26 cellular contexts compared by ENCODE assay signal in genomic region chr5:168795943-168796342, GRCh38.
"Had no signal": no experiment of that assay in that cellular context is flagged by ENCODE, and none has a peak within 500 bp of the region (broad histone marks: within the 10 kb centered on the region; RNA-seq: fewer than 3 reads in every experiment).

No MANE protein-coding gene starts in this region.

- ATAC-seq: activated T-cell treated with anti-CD3 and anti-CD28 coated beads, Interleukin-2, amount 50 U/mL, for 72 hours; esophagus mucosa; heart left ventricle had no signal

- H3K36me3 ChIP-seq: brain microvascular endothelial cell had no signal

- H3K9me3 Mint-ChIP-seq: activated CD4-positive, alpha-beta memory T cell treated with anti-CD3 and anti-CD28 coated beads, Interleukin-2, amount 10 ng/mL, durations not matched to agents 7 days and 5 days; activated T-cell treated with anti-CD3 and anti-CD28 coated beads, Interleukin-2, amount 50 U/mL, for 24 hours; activated T-cell treated with anti-CD3 and anti-CD28 coated beads, Interleukin-2, amount 50 U/mL, for 72 hours; dendritic cell treated with granulocyte-macrophage colony-stimulating factor and Interleukin-4, amounts not matched to agents 40 ng/mL and 50 ng/mL, for 4 days; endodermal cell had no signal

- H3K4me3 ChIP-seq: coronary artery, dorsolateral prefrontal cortex, heart left ventricle had no signal

- H3K36me3 Mint-ChIP-seq: activated naive CD8-positive, alpha-beta T cell had no signal

- H3K4me3 Mint-ChIP-seq: activated CD4-positive, alpha-beta memory T cell treated with anti-CD3 and anti-CD28 coated beads, Interleukin-2, amount 10 ng/mL, durations not matched to agents 7 days and 5 days; activated naive CD8-positive, alpha-beta T cell; activated T-cell treated with anti-CD3 and anti-CD28 coated beads, Interleukin-2, amount 50 U/mL, for 24 hours; activated T-cell treated with anti-CD3 and anti-CD28 coated beads, Interleukin-2, amount 50 U/mL, for 72 hours; dendritic cell treated with granulocyte-macrophage colony-stimulating factor and Interleukin-4, amounts not matched to agents 40 ng/mL and 50 ng/mL, for 4 days; endodermal cell had no signal

- H3K27me3 Mint-ChIP-seq: activated naive CD8-positive, alpha-beta T cell; dendritic cell treated with granulocyte-macrophage colony-stimulating factor and Interleukin-4, amounts not matched to agents 40 ng/mL and 50 ng/mL, for 4 days had no signal

- H3K9me3 ChIP-seq: heart left ventricle had no signal

- H3K27ac Mint-ChIP-seq: activated CD4-positive, alpha-beta memory T cell treated with anti-CD3 and anti-CD28 coated beads, Interleukin-2, amount 10 ng/mL, durations not matched to agents 7 days and 5 days; activated naive CD8-positive, alpha-beta T cell; activated T-cell treated with anti-CD3 and anti-CD28 coated beads, Interleukin-2, amount 50 U/mL, for 72 hours; dendritic cell treated with granulocyte-macrophage colony-stimulating factor and Interleukin-4, amounts not matched to agents 40 ng/mL and 50 ng/mL, for 4 days; endodermal cell had no signal

- H3K27ac ChIP-seq: brain microvascular endothelial cell, coronary artery, heart left ventricle had no signal

- DNase-seq: activated CD4-positive, alpha-beta memory T cell treated with anti-CD3 and anti-CD28 coated beads, Interleukin-2, amount 10 ng/mL, durations not matched to agents 7 days and 5 days; activated CD4-positive, alpha-beta T cell treated with anti-CD3 and anti-CD28 coated beads for 4 hours; activated CD4-positive, CD25-positive, alpha-beta regulatory T cell; activated CD4-positive, CD25-positive, alpha-beta regulatory T cell treated with anti-CD3 and anti-CD28 coated beads, Interleukin-2, amount 50 U/mL, for 72 hours; activated CD8-positive, alpha-beta memory T cell treated with anti-CD3 and anti-CD28 coated beads, Interleukin-2, amount 50 U/mL, for 48 hours; activated effector memory CD4-positive, alpha-beta T cell treated with Interleukin-2 at 50 U/mL for 16 hours; activated gamma-delta T cell treated with Interleukin-2 at 50 U/mL for 16 hours; activated naive CD4-positive, alpha-beta T cell treated with anti-CD3 and anti-CD28 coated beads, Interleukin-2, amount 50 U/mL, for 16 hours; activated naive CD4-positive, alpha-beta T cell treated with Interleukin-2 at 50 U/mL for 16 hours; activated T-cell treated with anti-CD3 and anti-CD28 coated beads for 4 hours; activated T-cell treated with anti-CD3 and anti-CD28 coated beads, Interleukin-2, amount 50 U/mL, for 24 hours; activated T-cell treated with anti-CD3 and anti-CD28 coated beads, Interleukin-2, amount 50 U/mL, for 72 hours; amniotic stem cell; brain microvascular endothelial cell; central memory CD4-positive, alpha-beta T cell; cerebellar nuclear complex; dorsolateral prefrontal cortex; effector memory CD4-positive, alpha-beta T cell; endodermal cell; foreskin fibroblast; heart left ventricle; T-helper 2 cell had no signal

- H3K27me3 ChIP-seq: brain microvascular endothelial cell, dorsolateral prefrontal cortex, heart left ventricle had no signal
